8 cellular contexts compared by ENCODE assay signal in the genomic region with DNA sequence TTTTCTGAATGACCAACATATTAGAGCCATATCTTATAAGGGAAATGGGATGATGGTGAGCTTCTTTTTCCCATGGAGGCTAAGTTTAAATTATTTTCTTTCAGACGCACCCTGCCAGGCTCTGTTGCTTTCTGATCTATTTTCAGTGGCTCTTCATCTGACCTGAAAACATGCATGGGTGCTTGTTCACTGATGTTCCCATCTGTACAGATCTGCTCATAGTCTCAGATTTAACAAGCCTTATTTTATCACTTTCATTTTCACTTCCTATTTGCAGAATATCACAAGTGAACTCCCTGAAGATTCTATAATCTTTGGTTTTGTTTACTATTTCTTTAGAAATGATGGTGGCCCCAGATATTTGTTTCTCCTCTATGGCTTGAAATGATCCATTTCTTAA.
DNase-seq lines count a peak whose midpoint lies in the region; ATAC-seq and TF ChIP-seq lines count a peak whose summit lies in the region.

No MANE protein-coding gene starts in this region.

- no peaks in the 10 kb centered on the region for H3K36me3 Mint-ChIP-seq in activated T-cell treated with anti-CD3 and anti-CD28 coated beads, Interleukin-2, amount 50 U/mL, for 24 hours (ENCODE audit: low read depth)
- H3K36me3 Mint-ChIP-seq in stimulated activated effector memory CD8-positive, alpha-beta T cell treated with anti-CD3 and anti-CD28 coated beads, Interleukin-12 subunit alpha, Interleukin-12 subunit beta, amount 100 ng/mL, for 72 hours: no peaks in the 10 kb centered on the region

- no peaks in the 10 kb centered on the region for H3K9me3 ChIP-seq in OCI-LY1 (ENCODE audit: low read length)

- peak overlapping the region; percentile 27 for H3K4me3 Mint-ChIP-seq in activated T-cell treated with anti-CD3 and anti-CD28 coated beads, Interleukin-2, amount 50 U/mL, for 24 hours
- H3K4me3 Mint-ChIP-seq in stimulated activated effector memory CD8-positive, alpha-beta T cell treated with anti-CD3 and anti-CD28 coated beads, Interleukin-12 subunit alpha, Interleukin-12 subunit beta, amount 100 ng/mL, for 72 hours: peak overlapping the region; percentile 24

- H3K27me3 ChIP-seq in OCI-LY1 (ENCODE audit: insufficient read depth, low read length): no peaks in the 10 kb centered on the region

- no peaks in the 10 kb centered on the region for H3K9me2 ChIP-seq in OCI-LY1 (ENCODE audit: low read depth, low read length)

- peak overlapping the region; percentile 19 for H3K4me3 ChIP-seq in OCI-LY1 (ENCODE audit: low read depth, low read length, poor library complexity, severe bottlenecking)

- H3K4me1 ChIP-seq in OCI-LY1 (ENCODE audit: insufficient read depth, low read length, severe bottlenecking): peaks cover 17% of the 10 kb centered on the region

- ATAC-seq in HG02840 (IDR thresholded peaks at IDR 0.05; ENCODE audit: low FRiP score, unreplicated experiment): peak; percentile 98
- peak; percentile 58 for ATAC-seq in stimulated activated effector memory CD8-positive, alpha-beta T cell treated with anti-CD3 and anti-CD28 coated beads, Interleukin-12 subunit alpha, Interleukin-12 subunit beta, amount 100 ng/mL, for 72 hours
- ATAC-seq in SK-N-SH treated with all-trans-retinoic acid at 6 μM for 48 hours: no peak

- H3K4me1 Mint-ChIP-seq in activated T-cell treated with anti-CD3 and anti-CD28 coated beads, Interleukin-2, amount 50 U/mL, for 24 hours (ENCODE audit: low read depth): peaks cover 34% of the 10 kb centered on the region
- peaks cover 17% of the 10 kb centered on the region for H3K4me1 Mint-ChIP-seq in stimulated activated effector memory CD8-positive, alpha-beta T cell treated with anti-CD3 and anti-CD28 coated beads, Interleukin-12 subunit alpha, Interleukin-12 subunit beta, amount 100 ng/mL, for 72 hours

- H2AFZ ChIP-seq in OCI-LY1 (ENCODE audit: low read length): peak overlapping the region; percentile 6; the same call in 1 of the 2 replicates

- H3K9ac ChIP-seq in OCI-LY1 (ENCODE audit: low read length): peak overlapping the region; percentile 28

- no peak for TF ChIP-seq CTCF in OCI-LY1 (IDR thresholded peaks at IDR 0.05; ENCODE audit: low read length)

- H3K4me2 ChIP-seq in OCI-LY1 (ENCODE audit: low read length): peak overlapping the region; percentile 59

- H3K27ac ChIP-seq in OCI-LY1 (ENCODE audit: low read depth, low read length, poor library complexity, severe bottlenecking): peak overlapping the region; percentile 70

- H3K79me2 ChIP-seq in OCI-LY1 (ENCODE audit: insufficient read depth, low read length): no peaks in the 10 kb centered on the region

- no peaks in the 10 kb centered on the region for H3K9me3 Mint-ChIP-seq in activated T-cell treated with anti-CD3 and anti-CD28 coated beads, Interleukin-2, amount 50 U/mL, for 24 hours
- H3K9me3 Mint-ChIP-seq in stimulated activated effector memory CD8-positive, alpha-beta T cell treated with anti-CD3 and anti-CD28 coated beads, Interleukin-12 subunit alpha, Interleukin-12 subunit beta, amount 100 ng/mL, for 72 hours: no peaks in the 10 kb centered on the region

- no peaks in the 10 kb centered on the region for H4K20me1 ChIP-seq in OCI-LY1 (ENCODE audit: insufficient read depth, low read length)

- H3K36me3 ChIP-seq in OCI-LY1 (ENCODE audit: insufficient read depth, low read length): no peaks in the 10 kb centered on the region

- peak overlapping the region; percentile 82 for H3K27ac Mint-ChIP-seq in activated T-cell treated with anti-CD3 and anti-CD28 coated beads, Interleukin-2, amount 50 U/mL, for 24 hours
- no peak overlapping the region for H3K27ac Mint-ChIP-seq in stimulated activated effector memory CD8-positive, alpha-beta T cell treated with anti-CD3 and anti-CD28 coated beads, Interleukin-12 subunit alpha, Interleukin-12 subunit beta, amount 100 ng/mL, for 72 hours

- H3F3A ChIP-seq in OCI-LY1 (ENCODE audit: insufficient read depth, low read length): no peaks in the 10 kb centered on the region

- no peaks in the 10 kb centered on the region for H3K27me3 Mint-ChIP-seq in activated T-cell treated with anti-CD3 and anti-CD28 coated beads, Interleukin-2, amount 50 U/mL, for 24 hours

- DNase-seq in activated T-cell treated with anti-CD3 and anti-CD28 coated beads, Interleukin-2, amount 50 U/mL, for 24 hours: no peak
- DNase-seq in activated T-cell treated with anti-CD3 and anti-CD28 coated beads for 4 hours: no peak
- no peak for DNase-seq in stimulated activated effector memory CD8-positive, alpha-beta T cell treated with anti-CD3 and anti-CD28 coated beads, Interleukin-12 subunit alpha, Interleukin-12 subunit beta, amount 100 ng/mL, for 72 hours (ENCODE audit: low spot score in 2 of 2)
- DNase-seq in NCI-H1436 treated with DMSO at 0.1 percent for 48 hours (lab: John Stamatoyannopoulos, UW): no peak
- no peak for DNase-seq in NCI-H82 (lab: John Stamatoyannopoulos, UW)

TF ChIP-seq in SK-N-SH treated with all-trans-retinoic acid at 6 μM for 48 hours, 23 proteins besides CTCF, POLR2A, EP300 and RAD21 (continues in another document):
- no peak for TF ChIP-seq TOX (CRISPR knock-in tag; IDR thresholded peaks at IDR 0.05; ENCODE audit: borderline replicate concordance)
- TF ChIP-seq, protein P1, sequence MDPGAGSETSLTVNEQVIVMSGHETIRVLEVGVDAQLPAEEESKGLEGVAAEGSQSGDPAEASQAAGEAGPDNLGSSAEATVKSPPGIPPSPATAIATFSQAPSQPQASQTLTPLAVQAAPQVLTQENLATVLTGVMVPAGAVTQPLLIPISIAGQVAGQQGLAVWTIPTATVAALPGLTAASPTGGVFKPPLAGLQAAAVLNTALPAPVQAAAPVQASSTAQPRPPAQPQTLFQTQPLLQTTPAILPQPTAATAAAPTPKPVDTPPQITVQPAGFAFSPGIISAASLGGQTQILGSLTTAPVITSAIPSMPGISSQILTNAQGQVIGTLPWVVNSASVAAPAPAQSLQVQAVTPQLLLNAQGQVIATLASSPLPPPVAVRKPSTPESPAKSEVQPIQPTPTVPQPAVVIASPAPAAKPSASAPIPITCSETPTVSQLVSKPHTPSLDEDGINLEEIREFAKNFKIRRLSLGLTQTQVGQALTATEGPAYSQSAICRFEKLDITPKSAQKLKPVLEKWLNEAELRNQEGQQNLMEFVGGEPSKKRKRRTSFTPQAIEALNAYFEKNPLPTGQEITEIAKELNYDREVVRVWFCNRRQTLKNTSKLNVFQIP (CRISPR knock-in tag; IDR thresholded peaks at IDR 0.05; ENCODE audit: borderline replicate concordance, low read depth): no peak
- TF ChIP-seq, protein P2, sequence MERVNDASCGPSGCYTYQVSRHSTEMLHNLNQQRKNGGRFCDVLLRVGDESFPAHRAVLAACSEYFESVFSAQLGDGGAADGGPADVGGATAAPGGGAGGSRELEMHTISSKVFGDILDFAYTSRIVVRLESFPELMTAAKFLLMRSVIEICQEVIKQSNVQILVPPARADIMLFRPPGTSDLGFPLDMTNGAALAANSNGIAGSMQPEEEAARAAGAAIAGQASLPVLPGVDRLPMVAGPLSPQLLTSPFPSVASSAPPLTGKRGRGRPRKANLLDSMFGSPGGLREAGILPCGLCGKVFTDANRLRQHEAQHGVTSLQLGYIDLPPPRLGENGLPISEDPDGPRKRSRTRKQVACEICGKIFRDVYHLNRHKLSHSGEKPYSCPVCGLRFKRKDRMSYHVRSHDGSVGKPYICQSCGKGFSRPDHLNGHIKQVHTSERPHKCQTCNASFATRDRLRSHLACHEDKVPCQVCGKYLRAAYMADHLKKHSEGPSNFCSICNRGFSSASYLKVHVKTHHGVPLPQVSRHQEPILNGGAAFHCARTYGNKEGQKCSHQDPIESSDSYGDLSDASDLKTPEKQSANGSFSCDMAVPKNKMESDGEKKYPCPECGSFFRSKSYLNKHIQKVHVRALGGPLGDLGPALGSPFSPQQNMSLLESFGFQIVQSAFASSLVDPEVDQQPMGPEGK (CRISPR knock-in tag; IDR thresholded peaks at IDR 0.05; ENCODE audit: borderline replicate concordance): no peak
- TF ChIP-seq ESRRG (CRISPR knock-in tag; IDR thresholded peaks at IDR 0.05): no peak
- no peak for TF ChIP-seq BACH2 (CRISPR knock-in tag; IDR thresholded peaks at IDR 0.05; ENCODE audit: borderline replicate concordance)
- no peak for TF ChIP-seq ZNF565 (CRISPR knock-in tag; conservative IDR thresholded peaks at IDR 0.05; ENCODE audit: low read depth)
- TF ChIP-seq CSRNP3 (CRISPR knock-in tag; IDR thresholded peaks at IDR 0.05): no peak
- no peak for TF ChIP-seq ZNF8 (CRISPR knock-in tag; IDR thresholded peaks at IDR 0.05)
- TF ChIP-seq GLIS3 (CRISPR knock-in tag; IDR thresholded peaks at IDR 0.05): no peak
- no peak for TF ChIP-seq SNAI2 (CRISPR knock-in tag; IDR thresholded peaks at IDR 0.05)
